8 cellular contexts compared by ENCODE assay signal in the genomic region with DNA sequence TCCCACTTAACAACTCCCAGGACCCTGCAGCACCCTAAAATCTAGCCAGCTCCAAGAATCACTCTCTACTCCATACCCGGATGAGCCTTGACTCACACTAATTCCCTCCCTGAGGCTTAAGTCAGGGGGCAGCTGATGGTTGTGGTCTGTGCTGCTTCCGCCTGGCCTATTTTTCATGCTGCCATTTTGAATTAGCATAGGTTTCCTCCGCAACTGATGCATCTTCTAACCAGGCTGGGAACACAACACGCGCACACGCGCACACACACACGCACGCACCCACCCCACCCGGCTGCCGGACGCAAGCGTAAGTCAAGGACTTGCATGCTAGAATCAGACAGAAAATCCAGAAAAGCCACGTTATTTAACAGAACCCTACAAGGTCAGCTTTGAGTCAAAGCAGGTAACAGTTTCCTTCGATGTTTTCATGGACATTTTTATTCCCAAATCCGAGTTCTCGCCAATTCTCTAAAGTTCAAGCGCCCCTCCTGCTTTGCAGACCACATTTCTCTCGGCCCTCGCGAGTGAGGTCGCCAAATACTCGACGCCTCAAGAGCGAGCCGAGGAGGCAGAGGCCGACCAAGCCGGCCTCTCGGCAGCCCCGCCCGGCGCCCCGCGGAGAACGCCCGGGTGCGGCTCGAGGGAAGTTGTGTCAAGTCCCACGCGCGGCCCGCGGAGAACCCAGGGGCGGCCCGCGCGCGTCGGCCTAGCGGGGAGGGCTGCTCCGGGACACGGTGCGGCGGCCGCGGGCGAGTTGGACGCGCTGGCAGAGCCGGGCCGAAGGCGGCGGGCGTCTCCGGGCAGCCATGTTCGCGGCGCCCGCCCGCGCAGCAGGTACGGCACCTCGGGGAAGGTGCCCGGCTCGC. TPM values are rescaled to one million over a fixed set of nuclear protein-coding genes. Genes with fewer than 3 reads are reported as not detected.
A peak's percentile ranks its signal among the peaks of the same experiment; 100 is the strongest.
DNase-seq lines count a peak whose midpoint lies in the region; ATAC-seq lines count a peak whose summit lies in the region.

No MANE protein-coding gene starts in this region.

- peak overlapping the region; percentile 86 to 94 (median 92) for H3K27ac Mint-ChIP-seq in IgD-negative memory B cell
- no peak overlapping the region for H3K27ac Mint-ChIP-seq in T-helper 2 cell treated with Interferon-gamma antibody and Interleukin-4, amounts not matched to agents 5 μg/mL and 100 μg/mL, for 36 hours

- H3K27ac ChIP-seq in skin epidermis, result peak overlapping the region; percentile 57 to 91 (median 83)

- H3K4me3 ChIP-seq in skin epidermis, result peak overlapping the region; percentile 55 to 87 (median 74)

- peak; percentile 36 for ATAC-seq in GM21529 (IDR thresholded peaks at IDR 0.05; ENCODE audit: unreplicated experiment)

- peaks cover 0 to 4% (median 0%) of the 10 kb centered on the region in 3 donors for H3K9me3 Mint-ChIP-seq in IgD-negative memory B cell
- peaks cover 6% of the 10 kb centered on the region for H3K9me3 Mint-ChIP-seq in T-helper 2 cell treated with Interferon-gamma antibody and Interleukin-4, amounts not matched to agents 5 μg/mL and 100 μg/mL, for 36 hours

- H3K4me1 Mint-ChIP-seq in IgD-negative memory B cell, result peaks cover 21 to 34% (median 33%) of the 10 kb centered on the region in 3 donors
- peaks cover 6% of the 10 kb centered on the region for H3K4me1 Mint-ChIP-seq in T-helper 2 cell treated with Interferon-gamma antibody and Interleukin-4, amounts not matched to agents 5 μg/mL and 100 μg/mL, for 36 hours (ENCODE audit: low read depth)

- peak; percentile 95 for DNase-seq in Daoy (ENCODE audit: low read depth)
- DNase-seq in T-helper 2 cell treated with Interferon-gamma antibody and Interleukin-4, amounts not matched to agents 5 μg/mL and 100 μg/mL, for 36 hours (ENCODE audit: low spot score), result peak; percentile 6
- peak; percentile 66 for DNase-seq in cerebellum (ENCODE audit: low spot score)
- peak; percentile 72 for DNase-seq in iris pigment epithelial cell (ENCODE audit: low read depth)
- DNase-seq in NCI-H2107 (lab: John Stamatoyannopoulos, UW), result no peak

- H3K27me3 Mint-ChIP-seq in IgD-negative memory B cell, result no peaks in the 10 kb centered on the region
- peaks cover 63% of the 10 kb centered on the region for H3K27me3 Mint-ChIP-seq in T-helper 2 cell treated with Interferon-gamma antibody and Interleukin-4, amounts not matched to agents 5 μg/mL and 100 μg/mL, for 36 hours (ENCODE audit: low read depth)

- H3K36me3 Mint-ChIP-seq in IgD-negative memory B cell, result no peaks in the 10 kb centered on the region
- H3K36me3 Mint-ChIP-seq in T-helper 2 cell treated with Interferon-gamma antibody and Interleukin-4, amounts not matched to agents 5 μg/mL and 100 μg/mL, for 36 hours (ENCODE audit: low read depth), result no peaks in the 10 kb centered on the region

- peak overlapping the region; percentile 84 to 99 (median 94) for H3K4me3 Mint-ChIP-seq in IgD-negative memory B cell
- peak overlapping the region; percentile 55 for H3K4me3 Mint-ChIP-seq in T-helper 2 cell treated with Interferon-gamma antibody and Interleukin-4, amounts not matched to agents 5 μg/mL and 100 μg/mL, for 36 hours

RNA-seq across cellular contexts. Expression of a gene that starts 1.0 kb away (rescaled TPM):
- total RNA-seq in Daoy (2014; rRNA removed; shearing (Covaris generic)), result 111 and 130 TPM in 2 replicates
- polyA plus RNA-seq in IgD-negative memory B cell, result 55.5 TPM
- 96.3 TPM for total RNA-seq in cerebellum

RNA-seq across cellular contexts. Expression of a gene that starts 37.9 kb away (rescaled TPM):
- 47.3 and 54.4 TPM in 2 replicates for total RNA-seq in Daoy (2014; rRNA removed; shearing (Covaris generic))
- 3.6 TPM for polyA plus RNA-seq in IgD-negative memory B cell
- 15.1 TPM for total RNA-seq in cerebellum

RNA-seq across cellular contexts. Expression of a gene that starts 39.6 kb away (rescaled TPM):
- total RNA-seq in Daoy (2014; rRNA removed; shearing (Covaris generic)), result 21.0 and 23.2 TPM in 2 replicates
- 3.6 TPM for polyA plus RNA-seq in IgD-negative memory B cell
- 32.5 TPM for total RNA-seq in cerebellum
